In genomic region chr6:39973661-39974060, GRCh38 we compare ENCODE assay signal across 32 cellular contexts. TPM values are rescaled to one million over a fixed set of nuclear protein-coding genes. Genes with fewer than 3 reads are reported as not detected.
"Had no signal": no experiment of that assay in that cellular context is flagged by ENCODE, and none has a peak within 500 bp of the region (broad histone marks: within the 10 kb centered on the region; RNA-seq: fewer than 3 reads in every experiment).

No MANE protein-coding gene starts in this region.

- ATAC-seq: activated CD4-positive, alpha-beta T cell treated with anti-CD3 and anti-CD28 coated beads for 36 hours; activated CD4-positive, CD25-positive, alpha-beta regulatory T cell treated with anti-CD3 and anti-CD28 coated beads, Interleukin-2, amount 50 U/mL, for 24 hours; activated CD8-positive, alpha-beta memory T cell treated with anti-CD3 and anti-CD28 coated beads, Interleukin-2, amount 10 ng/mL, durations not matched to agents 7 days and 5 days; activated CD8-positive, alpha-beta T cell treated with anti-CD3 and anti-CD28 coated beads, Interleukin-2, amount 10 ng/mL, durations not matched to agents 7 days and 5 days; activated naive CD8-positive, alpha-beta T cell treated with anti-CD3 and anti-CD28 coated beads, Interleukin-2, amount 50 U/mL, for 24 hours; WTC11 had no signal

- FAIRE-seq: bronchial epithelial cell, TTC549 had no signal

- H3K9me3 ChIP-seq: ascending aorta had no signal

- DNase-seq: activated CD4-positive, alpha-beta memory T cell treated with anti-CD3 and anti-CD28 coated beads, Interleukin-2, amount 10 ng/mL, durations not matched to agents 7 days and 5 days; activated CD4-positive, alpha-beta T cell treated with anti-CD3 and anti-CD28 coated beads for 1 hour; activated CD4-positive, alpha-beta T cell treated with anti-CD3 and anti-CD28 coated beads for 36 hours; activated CD4-positive, alpha-beta T cell treated with anti-CD3 and anti-CD28 coated beads for 48 hours; activated CD4-positive, alpha-beta T cell treated with anti-CD3 and anti-CD28 coated beads, Interleukin-2, amount 10 ng/mL, durations not matched to agents 7 days and 5 days; activated CD4-positive, alpha-beta T cell treated with anti-CD3 and anti-CD28 coated beads, Interleukin-2, amount 50 U/mL, for 48 hours; activated CD4-positive, CD25-positive, alpha-beta regulatory T cell; activated CD8-positive, alpha-beta memory T cell treated with anti-CD3 and anti-CD28 coated beads for 24 hours; activated CD8-positive, alpha-beta memory T cell treated with anti-CD3 and anti-CD28 coated beads, Interleukin-2, amount 10 ng/mL, durations not matched to agents 7 days and 5 days; activated CD8-positive, alpha-beta memory T cell treated with anti-CD3 and anti-CD28 coated beads, Interleukin-2, amount 50 U/mL, for 48 hours; activated CD8-positive, alpha-beta T cell treated with anti-CD3 and anti-CD28 coated beads, Interleukin-2, amount 10 ng/mL, durations not matched to agents 7 days and 5 days; activated effector memory CD4-positive, alpha-beta T cell treated with Interleukin-2 at 50 U/mL for 16 hours; activated gamma-delta T cell; activated naive CD4-positive, alpha-beta T cell treated with anti-CD3 and anti-CD28 coated beads, Interleukin-2, amount 10 ng/mL, durations not matched to agents 7 days and 5 days; activated naive CD4-positive, alpha-beta T cell treated with Interleukin-2 at 50 U/mL for 16 hours; activated naive CD8-positive, alpha-beta T cell treated with anti-CD3 and anti-CD28 coated beads, Interleukin-2, amount 10 ng/mL, durations not matched to agents 7 days and 5 days; activated naive CD8-positive, alpha-beta T cell treated with anti-CD3 and anti-CD28 coated beads, Interleukin-2, amount 50 U/mL, for 24 hours; activated T-cell treated with anti-CD3 and anti-CD28 coated beads, Interleukin-2, amount 50 U/mL, for 24 hours; activated T-cell treated with anti-CD3 and anti-CD28 coated beads, Interleukin-2, amount 50 U/mL, for 48 hours; amygdala; anterior cingulate cortex; caudate nucleus; cerebellar nuclear complex; T-helper 2 cell; T-helper 9 cell; WERI-Rb-1 had no signal

- H3K4me3 ChIP-seq: ascending aorta, cardiac muscle cell had no signal

- H3K4me1 ChIP-seq: ascending aorta had no signal

- H3K36me3 ChIP-seq: ascending aorta, cardiac muscle cell, WERI-Rb-1 had no signal

- H3K27me3 ChIP-seq: ascending aorta had no signal

- H3K27ac ChIP-seq: ascending aorta, cardiac muscle cell, WERI-Rb-1 had no signal

RNA-seq across cellular contexts. Expression of gene MOCS1, which starts 39.4 kb away (rescaled TPM):
- total RNA-seq: activated CD4-positive, alpha-beta memory T cell treated with anti-CD3 and anti-CD28 coated beads, Interleukin-2, amount 10 ng/mL, durations not matched to agents 7 days and 5 days; activated CD8-positive, alpha-beta T cell treated with anti-CD3 and anti-CD28 coated beads, Interleukin-2, amount 10 ng/mL, durations not matched to agents 7 days and 5 days had no signal
